10 cellular contexts compared by ENCODE assay signal in genomic region chr4:87068591-87069021, GRCh38.
DNase-seq lines count a peak whose midpoint lies in the region; ATAC-seq lines count a peak whose summit lies in the region.
"Had no signal": no experiment of that assay in that cellular context is flagged by ENCODE, and none has a peak within 500 bp of the region (broad histone marks: within the 10 kb centered on the region; RNA-seq: fewer than 3 reads in every experiment).

No MANE protein-coding gene starts in this region.

- H3K27ac Mint-ChIP-seq in activated T-helper 17 cell treated with anti-CD3 and anti-CD28 coated beads, Interleukin-2, amount 50 U/mL, for 72 hours = peak overlapping the region; percentile 38

- no peak overlapping the region for H2BK15ac ChIP-seq in mesendoderm (replicated peaks; ENCODE audit: low read depth)

- no peak overlapping the region for H4K8ac ChIP-seq in mesendoderm (ENCODE audit: low read depth, low read length)

- peaks cover 28% of the 10 kb centered on the region for H3K36me3 Mint-ChIP-seq in activated T-helper 17 cell treated with anti-CD3 and anti-CD28 coated beads, Interleukin-2, amount 50 U/mL, for 72 hours (ENCODE audit: low read depth)

- H3K4me3 Mint-ChIP-seq in activated T-helper 17 cell treated with anti-CD3 and anti-CD28 coated beads, Interleukin-2, amount 50 U/mL, for 72 hours = no peak overlapping the region

- peaks cover 25% of the 10 kb centered on the region for H3K4me1 Mint-ChIP-seq in activated T-helper 17 cell treated with anti-CD3 and anti-CD28 coated beads, Interleukin-2, amount 50 U/mL, for 72 hours

- H2AK5ac ChIP-seq in mesendoderm (ENCODE audit: low read length) = no peak overlapping the region

- H3K4me3 ChIP-seq in mesendoderm (ENCODE audit: low read length) (no peak overlapping the region), HAP-1 (no peak overlapping the region)

- WGBS in mesendoderm (ENCODE audit: extremely low coverage, insufficient coverage, low lambda C conversion rate) = no CpG with 5 or more reads among the region's 7 CpGs

- no peak for ATAC-seq in activated T-helper 17 cell treated with anti-CD3 and anti-CD28 coated beads, Interleukin-2, amount 50 U/mL, for 72 hours (replicated peaks)

- H3K27ac ChIP-seq in mesendoderm (ENCODE audit: low read depth, low read length) = no peak overlapping the region

- no peaks in the 10 kb centered on the region for H3K9me3 ChIP-seq in HAP-1

- H3K4me1 ChIP-seq in mesendoderm (ENCODE audit: control insufficient read depth, low read depth, low read length) = peaks cover 1% of the 10 kb centered on the region
- peaks cover 7% of the 10 kb centered on the region for H3K4me1 ChIP-seq in HAP-1

- no peaks in the 10 kb centered on the region for H3K27me3 Mint-ChIP-seq in activated T-helper 17 cell treated with anti-CD3 and anti-CD28 coated beads, Interleukin-2, amount 50 U/mL, for 72 hours

- H3K4ac ChIP-seq in mesendoderm (ENCODE audit: low read depth, low read length) = no peak overlapping the region

- peak overlapping the region; percentile 26 for H3K23ac ChIP-seq in mesendoderm (ENCODE audit: low read length)

- no peak overlapping the region for H2BK120ac ChIP-seq in mesendoderm (ENCODE audit: low read depth, low read length)

- H2BK5ac ChIP-seq in mesendoderm (ENCODE audit: low read length) = no peak overlapping the region

- no peak overlapping the region for H3K4me2 ChIP-seq in mesendoderm (ENCODE audit: low read length)

- in situ Hi-C loops in HAP-1 (cut with MboI; ENCODE audit: low sequenced_read_pairs) = no loop called here

- peak; percentile 62 for DNase-seq in COR-L47 (lab: John Stamatoyannopoulos, UW)
- peak; percentile 84 for DNase-seq in NCI-H187 treated with DMSO at 0.1 percent for 48 hours (lab: John Stamatoyannopoulos, UW)
- no peak for DNase-seq in mesendoderm
- DNase-seq in HAP-1 (ENCODE audit: low spot score in 2 of 2) = no peak
- no peak for DNase-seq in OCI-M2 (lab: John Stamatoyannopoulos, UW; ENCODE audit: unreplicated experiment)
- DNase-seq in amniotic stem cell (lab: John Stamatoyannopoulos, UW) = no peak
- DNase-seq in mesenteric fat pad (ENCODE audit: low spot score) = no peak
- DNase-seq: activated T-cell treated with anti-CD3 and anti-CD28 coated beads, Interleukin-2, amount 50 U/mL, for 1 hour; Calu3 had no signal

- H3K36me3 ChIP-seq in mesendoderm (ENCODE audit: control insufficient read depth, insufficient read depth, low read length) (no peaks in the 10 kb centered on the region), HAP-1 (replicated peaks) (no peaks in the 10 kb centered on the region)

- H3K9me3 Mint-ChIP-seq in activated T-helper 17 cell treated with anti-CD3 and anti-CD28 coated beads, Interleukin-2, amount 50 U/mL, for 72 hours = no peaks in the 10 kb centered on the region

- peaks cover 9% of the 10 kb centered on the region for H3K79me1 ChIP-seq in mesendoderm (ENCODE audit: low read length)

- peaks cover 14% of the 10 kb centered on the region for H3K79me2 ChIP-seq in mesendoderm (ENCODE audit: control insufficient read depth, insufficient read depth, low read length)

- H3K18ac ChIP-seq in mesendoderm (ENCODE audit: low read length) = no peak overlapping the region

- H4K5ac ChIP-seq in mesendoderm (ENCODE audit: low read length) = no peak overlapping the region

- H3K56ac ChIP-seq in mesendoderm (ENCODE audit: low read length) = peak overlapping the region; percentile 25

- H3K9ac ChIP-seq in mesendoderm (ENCODE audit: low read length) = no peak overlapping the region

- no peaks in the 10 kb centered on the region for H3K27me3 ChIP-seq in mesendoderm (ENCODE audit: insufficient read depth, low read length, poor library complexity)
- H3K27me3 ChIP-seq in HAP-1 (ENCODE audit: low read depth) = no peaks in the 10 kb centered on the region

Comparison
In these comparisons a context has a peak if more than half of its experiments do, and no peak if none do; other contexts are left out.
1. DNase-seq: peak in COR-L47 (single experiment) and NCI-H187 treated with DMSO at 0.1 percent for 48 hours (single experiment); none in mesendoderm (single experiment), HAP-1 (0 of 2), OCI-M2 (single experiment), amniotic stem cell (single experiment) and mesenteric fat pad (single experiment).